In the genomic region with DNA sequence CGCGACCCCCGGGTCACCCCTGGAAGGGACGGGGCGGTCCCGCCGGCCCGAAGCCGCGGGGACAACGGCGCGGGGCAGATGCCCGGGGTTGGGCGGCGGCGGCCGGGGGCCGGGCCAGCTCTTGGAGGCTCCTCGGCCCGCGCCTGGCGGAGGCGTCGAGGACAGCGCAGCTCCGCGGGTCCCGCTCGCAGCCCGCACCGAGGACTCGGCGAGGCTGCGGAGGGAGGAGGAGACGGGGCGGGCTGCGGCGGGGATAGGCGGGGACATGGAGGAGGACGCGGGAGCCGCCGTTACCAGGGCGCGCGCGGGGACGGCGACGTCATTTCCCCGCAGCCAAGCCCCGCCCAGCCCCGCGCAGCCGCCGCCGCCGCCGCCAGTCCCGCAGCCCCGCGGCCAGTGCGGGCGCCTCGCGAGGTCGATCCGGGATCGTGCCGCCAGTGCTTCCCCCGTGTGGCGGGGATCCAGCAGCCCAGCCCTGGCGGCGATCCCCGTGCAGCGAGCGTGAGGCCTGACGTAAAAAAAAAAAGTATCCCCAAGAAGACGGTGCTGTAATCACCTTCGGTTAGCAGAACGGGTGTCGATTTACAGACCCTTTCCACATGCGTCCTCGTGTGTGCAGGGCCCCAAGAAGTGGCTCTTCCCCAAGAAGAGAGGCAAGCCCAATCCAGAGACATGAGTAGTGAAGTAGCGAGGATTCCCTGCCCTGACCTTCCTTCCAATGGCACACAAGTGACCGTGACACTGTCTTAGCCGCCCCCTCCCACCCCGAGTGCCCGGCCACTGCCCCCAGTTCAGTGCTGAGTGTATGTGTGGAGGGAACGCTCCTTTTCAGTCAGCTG, we compare ENCODE assay signal across 8 cellular contexts. TPM values are rescaled to one million over a fixed set of nuclear protein-coding genes. Genes with fewer than 3 reads are reported as not detected.
DNase-seq lines count a peak whose midpoint lies in the region; ATAC-seq, FAIRE-seq and TF ChIP-seq lines count a peak whose summit lies in the region.

Gene FAM184A (minus strand): TSS at position 216 of the 839 bp plus-strand sequence. CDS start 365 bp downstream, outside the sequence.

- H3K27me3 Mint-ChIP-seq in activated B cell treated with CpG ODN at 0.5 μM for 24 hours: peaks cover 16% of the 10 kb centered on the region

- H3K9ac ChIP-seq in kidney (ENCODE audit: low read length in 2 of 2): peak within 1 kb of the TSS; percentile 61 to 91

- DNase-seq in DMS53 (lab: John Stamatoyannopoulos, UW): peak; percentile 71
- DNase-seq in DMS53 treated with DMSO at 0.1 percent for 48 hours (lab: John Stamatoyannopoulos, UW; ENCODE audit: unreplicated experiment): no peak
- DNase-seq in NCI-H2171 (lab: John Stamatoyannopoulos, UW): peak; percentile 71
- DNase-seq in activated B cell treated with CpG ODN at 0.5 μM for 24 hours: peak; percentile 61
- peak in 55 of 61 donors; percentile 10 to 88 (median 64) for DNase-seq in caudate nucleus (lab: John Stamatoyannopoulos, UW)
- peak; percentile 85 for DNase-seq in kidney
- DNase-seq in stimulated activated CD4-positive, alpha-beta T cell treated with anti-CD3 and anti-CD28 coated beads, Interleukin-15, amount 100 ng/mL, for 1 hour (ENCODE audit: low read depth in 1 of 2, low spot score in 1 of 2): peak; percentile 41 to 53

- CTCF ChIA-PET in activated B cell treated with CpG ODN at 0.5 μM for 24 hours (lab: Charles Lee): interaction anchor here (1.0 to 1.3 kb wide), 5 partner anchors 8 to 513 kb away, joined by 3 to 5 read pairs (median 3); no protein-coding TSS in a partner anchor

- intact Hi-C loops in activated B cell treated with CpG ODN at 0.5 μM for 24 hours (cut with micrococcal nuclease) (loop anchor here (1.0 to 10.0 kb wide), 5 partner anchors 144 to 1474 kb away; partner anchors contain the start of genes ASF1A, GOPC, MAN1A1 and MCM9), kidney (cut with DNase I) (no loop called here)

- no peak within 1 kb of the TSS for H3K27ac Mint-ChIP-seq in activated B cell treated with CpG ODN at 0.5 μM for 24 hours

- H3K36me3 Mint-ChIP-seq in activated B cell treated with CpG ODN at 0.5 μM for 24 hours (ENCODE audit: low read depth): peaks cover 3% of the 10 kb centered on the region

- H3K4me3 ChIP-seq in kidney (ENCODE audit: low read length in 2 of 2): peak within 1 kb of the TSS; percentile 83 to 85

- H3K27ac ChIP-seq in caudate nucleus (ENCODE audit: low read depth, low read length) (peak within 1 kb of the TSS; percentile 70), kidney (ENCODE audit: low read depth in 2 of 2, low read length in 2 of 2) (peak within 1 kb of the TSS; percentile 11 to 47)

- no peaks in the 10 kb centered on the region for H3K36me3 ChIP-seq in kidney (ENCODE audit: control insufficient read depth in 1 of 2, insufficient read depth in 2 of 2, low read length in 2 of 2)

- H3K4me1 ChIP-seq in kidney (ENCODE audit: control insufficient read depth in 1 of 2, insufficient read depth in 1 of 2, low read depth in 1 of 2, low read length in 2 of 2): peaks cover 3 to 6% of the 10 kb centered on the region in 2 donors

- H3K9me3 Mint-ChIP-seq in activated B cell treated with CpG ODN at 0.5 μM for 24 hours: peaks cover 12% of the 10 kb centered on the region

- POLR2A ChIA-PET in activated B cell treated with CpG ODN at 0.5 μM for 24 hours (lab: Charles Lee): interaction anchor here (0.6 kb wide), 1 partner anchor 518 kb away, joined by 3 read pairs; no protein-coding TSS in a partner anchor

- H3K4me1 Mint-ChIP-seq in activated B cell treated with CpG ODN at 0.5 μM for 24 hours: peaks cover 17% of the 10 kb centered on the region

- ATAC-seq in HG02970 (IDR thresholded peaks at IDR 0.05; ENCODE audit: low FRiP score, unreplicated experiment) (peak; percentile 51), activated B cell treated with CpG ODN at 0.5 μM for 24 hours (ENCODE audit: low read depth) (peak; percentile 83)

- no peak for TF ChIP-seq CTCF in activated B cell treated with CpG ODN at 0.5 μM for 24 hours (IDR thresholded peaks at IDR 0.05)
- peak; percentile 37 for TF ChIP-seq CTCF in kidney (IDR thresholded peaks at IDR 0.05; ENCODE audit: borderline replicate concordance, extremely low read depth, insufficient read depth)

- FAIRE-seq in kidney (lab: Jason Lieb, UNC): no peak

- peaks cover 0 to 5% of the 10 kb centered on the region in 2 donors for H3K9me3 ChIP-seq in kidney (ENCODE audit: control insufficient read depth in 1 of 2, low read length in 2 of 2)

- H3K4me3 Mint-ChIP-seq in activated B cell treated with CpG ODN at 0.5 μM for 24 hours: peak within 1 kb of the TSS; percentile 93

RNA-seq across cellular contexts. Expression of gene FAM184A, which starts in this region (rescaled TPM):
- total RNA-seq in activated B cell treated with CpG ODN at 0.5 μM for 24 hours (0.24 and 1.1 TPM in 2 replicates), kidney (3.4 TPM)
- polyA plus RNA-seq in kidney (ENCODE audit: insufficient read depth, low read depth, low replicate concordance): 9.0 TPM
